8 cellular contexts compared by ENCODE assay signal in genomic region chr7:66490979-66491378, GRCh38.
A peak's percentile ranks its signal among the peaks of the same experiment; 100 is the strongest.
DNase-seq lines count a peak whose midpoint lies in the region; ATAC-seq, FAIRE-seq and TF ChIP-seq lines count a peak whose summit lies in the region.
"Not testable (repeated sequence)": the region's sequence is repeated elsewhere in the genome, so short reads cannot be mapped to it uniquely, and the experiment has no call there.

No MANE protein-coding gene starts in this region.

- not testable (repeated sequence) for H3K4me2 ChIP-seq in H1 (ENCODE audit: insufficient read depth in 1 of 2, low read depth in 2 of 2, low read length in 2 of 2)

- H3K27me3 Mint-ChIP-seq in osteocyte (ENCODE audit: unreplicated experiment): not testable (repeated sequence)

- not testable (repeated sequence) for H3K56ac ChIP-seq in H1 (replicated peaks; ENCODE audit: insufficient read length, low read depth, low read length)

- not testable (repeated sequence) for H3K36me3 Mint-ChIP-seq in osteocyte (ENCODE audit: unreplicated experiment)

- not testable (repeated sequence) for H2AK5ac ChIP-seq in H1 (ENCODE audit: low read depth, low read length)

- not testable (repeated sequence) for H3K9me3 Mint-ChIP-seq in osteocyte (ENCODE audit: unreplicated experiment)

- not testable (repeated sequence) for H4K8ac ChIP-seq in H1 (ENCODE audit: extremely low read depth, insufficient read depth, low read length)

- H3K9ac ChIP-seq in HUES64 (ENCODE audit: low read depth, low read length); H1 (replicated peaks in 1 of 4; ENCODE audit: extremely low read depth in 1 of 4, low read depth in 3 of 4, low read length in 3 of 4): not testable (repeated sequence)

- FAIRE-seq in H1 (lab: Jason Lieb, UNC): peak; percentile 85

- H3K27ac ChIP-seq in HUES64 (ENCODE audit: low read depth, low read length) (peak overlapping the region; percentile 89; the same call in 1 of the 2 replicates), H1 (ENCODE audit: low read depth, low read length) (peak overlapping the region; percentile 81; the same call in 1 of the 2 replicates)
- not testable (repeated sequence) for H3K27ac ChIP-seq in RWPE2 (ENCODE audit: poor library complexity, severe bottlenecking); iPS DF 6.9 (ENCODE audit: low read length)

- H2BK5ac ChIP-seq in H1 (ENCODE audit: low read depth, low read length): not testable (repeated sequence)

- TF ChIP-seq CTCF in RWPE2 (IDR thresholded peaks at IDR 0.05; ENCODE audit: poor library complexity, severe bottlenecking); H1 (IDR thresholded peaks at IDR 0.05; ENCODE audit: control extremely low read depth in 1 of 3, insufficient read depth in 1 of 3, low read depth in 1 of 3, low read length in 3 of 3); osteocyte (IDR thresholded peaks at IDR 0.05): not testable (repeated sequence)

- H3K79me2 ChIP-seq in H1 (ENCODE audit: control insufficient read depth in 1 of 2, insufficient read depth in 2 of 2, low read length in 2 of 2): not testable (repeated sequence)

- H3K4me1 ChIP-seq in HUES64 (ENCODE audit: insufficient read depth, low read length); RWPE2 (ENCODE audit: insufficient read depth, poor library complexity, severe bottlenecking); H1 (replicated peaks in 1 of 4; ENCODE audit: control insufficient read depth in 3 of 4, insufficient read depth in 4 of 4, low read length in 3 of 4); iPS DF 6.9 (ENCODE audit: control insufficient read depth, insufficient read depth, low read length): not testable (repeated sequence)

- H3K79me1 ChIP-seq in H1 (ENCODE audit: low read depth, low read length): not testable (repeated sequence)

- not testable (repeated sequence) for H4K5ac ChIP-seq in H1 (ENCODE audit: insufficient read length, low read depth, low read length)

- H4K91ac ChIP-seq in H1 (replicated peaks; ENCODE audit: insufficient read length, low read length): not testable (repeated sequence)

- WGBS in HUES64: 77% methylated on average over 7 of the region's 11 CpGs
- 60% methylated on average over 7 of the region's 11 CpGs; no CpG with 5 or more reads in 1 of the 2 experiments for WGBS in H1 (ENCODE audit: extremely low coverage in 1 of 2, insufficient coverage in 1 of 2, insufficient read length in 1 of 2, insufficient replicate concordance in 2 of 2, low coverage in 1 of 2, low lambda C conversion rate in 2 of 2, missing lambda C conversion rate in 1 of 2), 2 experiments
- WGBS in iPS DF 6.9 (ENCODE audit: insufficient coverage, insufficient read length): no CpG with 5 or more reads among the region's 11 CpGs

- not testable (repeated sequence) for H3K36me3 ChIP-seq in HUES64 (ENCODE audit: insufficient read depth, low read length); RWPE2 (ENCODE audit: low read depth); H1 (ENCODE audit: control insufficient read depth in 2 of 4, insufficient read depth in 4 of 4, low read length in 3 of 4); iPS DF 6.9 (ENCODE audit: control insufficient read depth, insufficient read depth, low read length)

- H2BK20ac ChIP-seq in H1 (ENCODE audit: low read length): not testable (repeated sequence)

- TF ChIP-seq POLR2A in H1 (IDR thresholded peaks at IDR 0.05; ENCODE audit: control extremely low read depth in 1 of 2, low read depth in 2 of 2, low read length in 2 of 2): peak in 1 of 2 experiments; percentile 53; a peak in 1 of 3 replicates

- H3K27me3 ChIP-seq in HUES64 (ENCODE audit: insufficient read depth, low read length); RWPE2 (ENCODE audit: insufficient read depth, poor library complexity, severe bottlenecking); H1 (replicated peaks in 1 of 4; ENCODE audit: control insufficient read depth in 3 of 4, extremely low read depth in 1 of 4, insufficient read depth in 3 of 4, low read length in 3 of 4); iPS DF 6.9 (ENCODE audit: control insufficient read depth, insufficient read depth, low read length): not testable (repeated sequence)

- H4K20me1 ChIP-seq in H1 (replicated peaks in 1 of 2; ENCODE audit: control insufficient read depth in 1 of 2, insufficient read depth in 2 of 2, low read length in 2 of 2): not testable (repeated sequence)

- ATAC-seq in RWPE2 (ENCODE audit: low read depth): 0 out of 3 replicates have a peak, but pooled peaks have one; percentile 24

- not testable (repeated sequence) for H3K4me3 Mint-ChIP-seq in osteocyte (ENCODE audit: unreplicated experiment)

- TF ChIP-seq EP300 in H1 (IDR thresholded peaks at IDR 0.05; ENCODE audit: borderline replicate concordance in 1 of 2, low read depth in 2 of 2, low read length in 2 of 2): not testable (repeated sequence)

- not testable (repeated sequence) for H2BK15ac ChIP-seq in H1 (ENCODE audit: low read length)

- H3K9me3 ChIP-seq in HUES64 (ENCODE audit: insufficient read depth, low read depth, low read length); RWPE2 (ENCODE audit: severe bottlenecking); H1 (ENCODE audit: insufficient read depth in 2 of 2, low read depth in 1 of 2, low read length in 1 of 2); iPS DF 6.9 (ENCODE audit: control insufficient read depth, insufficient read depth, low read length): not testable (repeated sequence)

- H3K14ac ChIP-seq in H1 (ENCODE audit: insufficient read length): not testable (repeated sequence)

- H3K4me1 Mint-ChIP-seq in osteocyte (ENCODE audit: unreplicated experiment): peaks cover 18% of the 10 kb centered on the region

- POLR2A ChIA-PET in H1 (lab: Charles Lee; ENCODE audit: partially characterized antibody): not testable (repeated sequence)

- not testable (repeated sequence) for H2BK120ac ChIP-seq in H1 (replicated peaks; ENCODE audit: low read depth, low read length)

- TF ChIP-seq RAD21 in H1 (IDR thresholded peaks at IDR 0.05 in 1 of 2, conservative IDR thresholded peaks at IDR 0.05 in 1 of 2; ENCODE audit: low read depth in 2 of 2, low read length in 2 of 2): not testable (repeated sequence)

- H3K4me3 ChIP-seq in HUES64 (ENCODE audit: low read length); RWPE2 (ENCODE audit: severe bottlenecking); H1 (ENCODE audit: extremely low read depth in 1 of 4, insufficient read depth in 2 of 4, low read depth in 3 of 4, low read length in 4 of 4); iPS DF 6.9 (ENCODE audit: low read length): not testable (repeated sequence)

- not testable (repeated sequence) for H3K23ac ChIP-seq in H1 (ENCODE audit: insufficient read length)

- H3K23me2 ChIP-seq in H1 (ENCODE audit: low read depth, low read length): not testable (repeated sequence)

- H2BK12ac ChIP-seq in H1 (ENCODE audit: low read depth, low read length): not testable (repeated sequence)

- H2AFZ ChIP-seq in H1 (ENCODE audit: low read length): not testable (repeated sequence)

- H3K4ac ChIP-seq in H1 (replicated peaks; ENCODE audit: insufficient read length, low read depth, low read length): not testable (repeated sequence)

- CTCF ChIA-PET in H1 (lab: Charles Lee; ENCODE audit: partially characterized antibody): not testable (repeated sequence)

- H3K27ac Mint-ChIP-seq in osteocyte (ENCODE audit: unreplicated experiment): not testable (repeated sequence)

- H3K18ac ChIP-seq in H1 (ENCODE audit: extremely low read depth, low read length): not testable (repeated sequence)

- DNase-seq in DMS53 (lab: John Stamatoyannopoulos, UW) (peak; percentile 84), NCI-H2081 (lab: John Stamatoyannopoulos, UW) (peak; percentile 22 to 73), NCI-H2196 (lab: John Stamatoyannopoulos, UW; ENCODE audit: unreplicated experiment) (peak; percentile 45), iPS DF 6.9 (ENCODE audit: low read depth, low spot score) (peak; percentile 9), osteocyte (ENCODE audit: extremely low spot score, unreplicated experiment) (peak; percentile 51)
- DNase-seq in RWPE2 (ENCODE audit: low spot score); H1 (ENCODE audit: low read depth in 1 of 2, low spot score in 2 of 2): not testable (repeated sequence)

TF ChIP-seq in H1, 55 proteins besides CTCF, POLR2A, EP300 and RAD21:
- TF ChIP-seq POLR2AphosphoS5 (IDR thresholded peaks at IDR 0.05; ENCODE audit: low read depth, low read length) (0 out of 2 replicates have a peak, but pooled peaks have one; percentile 45), TAF1 (IDR thresholded peaks at IDR 0.05; ENCODE audit: low read depth, low read length) (peak; percentile 54; the same call in 1 of the 2 replicates)
TF ChIP-seq in H1: peak in this region for 2; not testable (repeated sequence) for 53.
